1 cellular context compared by ENCODE assay signal in genomic region chr16:84690088-84690819, GRCh38.
TF ChIP-seq lines count a peak whose summit lies in the region.

No MANE protein-coding gene starts in this region.

TF ChIP-seq in IMR-90, 13 proteins besides CTCF, POLR2A, EP300 and RAD21 (continued from another document):
- TF ChIP-seq RFX5 (IDR thresholded peaks at IDR 0.05; ENCODE audit: low read depth, low read length) (no peak), USF2 (IDR thresholded peaks at IDR 0.05; ENCODE audit: low read depth, low read length) (no peak), MAFK (IDR thresholded peaks at IDR 0.05; ENCODE audit: low read depth, low read length) (no peak), ELK1 (IDR thresholded peaks at IDR 0.05; ENCODE audit: borderline replicate concordance, low read depth, low read length) (no peak), BHLHE40 (IDR thresholded peaks at IDR 0.05; ENCODE audit: low read depth, low read length) (no peak), CHD1 (IDR thresholded peaks at IDR 0.05; ENCODE audit: low read depth, low read length) (no peak), RCOR1 (IDR thresholded peaks at IDR 0.05; ENCODE audit: insufficient replicate concordance, low read length) (no peak), MAZ (IDR thresholded peaks at IDR 0.05; ENCODE audit: borderline replicate concordance, low read depth, low read length) (no peak), MXI1 (IDR thresholded peaks at IDR 0.05; ENCODE audit: borderline replicate concordance, low read depth, low read length) (no peak), NFE2L2 (IDR thresholded peaks at IDR 0.05; ENCODE audit: low read depth, low read length) (no peak)
